2 cellular contexts compared by ENCODE assay signal in genomic region chr5:32523625-32524024, GRCh38.
TF ChIP-seq lines count a peak whose summit lies in the region.

No MANE protein-coding gene starts in this region.

TF ChIP-seq in HEK293, 187 proteins besides CTCF, POLR2A, EP300 and RAD21 (continued from another document):
- peak; percentile 78 for TF ChIP-seq REST (tag by site-specific recombination; IDR thresholded peaks at IDR 0.05)
- TF ChIP-seq ZNF132 (tag by site-specific recombination; IDR thresholded peaks at IDR 0.05; ENCODE audit: borderline replicate concordance): no peak

TF ChIP-seq in SK-N-SH, 30 proteins besides CTCF, POLR2A, EP300 and RAD21:
- peak; percentile 79; the same call in 1 of the 2 replicates for TF ChIP-seq REST (IDR thresholded peaks at IDR 0.05; ENCODE audit: low read depth, low read length)
- TF ChIP-seq TEAD4 (IDR thresholded peaks at IDR 0.05; ENCODE audit: borderline replicate concordance, insufficient read depth): no peak
